ENCODE assay signal across 22 cellular contexts in genomic region chr3:34419801-34420200, GRCh38.
DNase-seq lines count a peak whose midpoint lies in the region; ATAC-seq, FAIRE-seq and TF ChIP-seq lines count a peak whose summit lies in the region.
"Had no signal": no experiment of that assay in that cellular context is flagged by ENCODE, and none has a peak within 500 bp of the region (broad histone marks: within the 10 kb centered on the region; RNA-seq: fewer than 3 reads in every experiment).

No MANE protein-coding gene starts in this region.

- H3K36me3 ChIP-seq in GM23338 (ENCODE audit: insufficient read depth) (no peaks in the 10 kb centered on the region), left lung (no peaks in the 10 kb centered on the region), pancreas (no peaks in the 10 kb centered on the region)
- H3K36me3 ChIP-seq: heart left ventricle, tibial artery had no signal

- no peaks in the 10 kb centered on the region for H3K36me3 Mint-ChIP-seq in GM23338 (ENCODE audit: low read depth)
- no peaks in the 10 kb centered on the region for H3K36me3 Mint-ChIP-seq in activated naive CD8-positive, alpha-beta T cell treated with anti-CD3 and anti-CD28 coated beads, Interleukin-2, amount 50 U/mL, for 24 hours (ENCODE audit: low read depth)
- no peaks in the 10 kb centered on the region for H3K36me3 Mint-ChIP-seq in activated T-cell treated with anti-CD3 and anti-CD28 coated beads, Interleukin-2, amount 50 U/mL, for 72 hours (ENCODE audit: insufficient read depth in 2 of 2)
- H3K36me3 Mint-ChIP-seq: brain had no signal

- no peaks in the 10 kb centered on the region for H3K9me3 Mint-ChIP-seq in GM23338
- no peaks in the 10 kb centered on the region for H3K9me3 Mint-ChIP-seq in activated naive CD8-positive, alpha-beta T cell treated with anti-CD3 and anti-CD28 coated beads, Interleukin-2, amount 50 U/mL, for 24 hours
- H3K9me3 Mint-ChIP-seq in activated T-cell treated with anti-CD3 and anti-CD28 coated beads, Interleukin-2, amount 50 U/mL, for 72 hours: peaks cover 0 to 2% of the 10 kb centered on the region in 2 donors
- H3K9me3 Mint-ChIP-seq: activated naive CD4-positive, alpha-beta T cell treated with anti-CD3 and anti-CD28 coated beads for 36 hours had no signal

- H3K27ac Mint-ChIP-seq in GM23338: no peak overlapping the region
- no peak overlapping the region for H3K27ac Mint-ChIP-seq in activated naive CD8-positive, alpha-beta T cell treated with anti-CD3 and anti-CD28 coated beads, Interleukin-2, amount 50 U/mL, for 24 hours
- H3K27ac Mint-ChIP-seq in activated T-cell treated with anti-CD3 and anti-CD28 coated beads, Interleukin-2, amount 50 U/mL, for 72 hours: no peak overlapping the region
- H3K27ac Mint-ChIP-seq: activated CD4-positive, alpha-beta T cell treated with anti-CD3 and anti-CD28 coated beads, Interleukin-2, amount 10 ng/mL, durations not matched to agents 24 days and 14 days; activated naive CD4-positive, alpha-beta T cell treated with anti-CD3 and anti-CD28 coated beads for 36 hours; B cell; brain; HFFc6 had no signal

- H3K9me3 ChIP-seq in left lung (no peaks in the 10 kb centered on the region), pancreas (no peaks in the 10 kb centered on the region)
- H3K9me3 ChIP-seq: heart left ventricle, tibial artery had no signal

- whole genome bisulfite sequencing in pancreas, 2 donors: 58 to 88% methylated on average over 1 of the region's 1 CpG

- H3K27me3 Mint-ChIP-seq in GM23338 (ENCODE audit: insufficient read depth, low read depth, poor library complexity): no peaks in the 10 kb centered on the region
- H3K27me3 Mint-ChIP-seq in activated naive CD8-positive, alpha-beta T cell treated with anti-CD3 and anti-CD28 coated beads, Interleukin-2, amount 50 U/mL, for 24 hours: no peaks in the 10 kb centered on the region
- H3K27me3 Mint-ChIP-seq in activated T-cell treated with anti-CD3 and anti-CD28 coated beads, Interleukin-2, amount 50 U/mL, for 72 hours (ENCODE audit: low read depth): peaks cover 10% of the 10 kb centered on the region
- H3K27me3 Mint-ChIP-seq: activated CD4-positive, alpha-beta T cell treated with anti-CD3 and anti-CD28 coated beads, Interleukin-2, amount 10 ng/mL, durations not matched to agents 24 days and 14 days; B cell; brain had no signal

- no peaks in the 10 kb centered on the region for H4K20me1 ChIP-seq in GM23338 (replicated peaks; ENCODE audit: insufficient read depth)

- H3K79me2 ChIP-seq in GM23338 (replicated peaks; ENCODE audit: insufficient read depth): no peaks in the 10 kb centered on the region
- H3K79me2 ChIP-seq: parathyroid adenoma had no signal

- peaks cover 9% of the 10 kb centered on the region for H3K4me1 Mint-ChIP-seq in GM23338
- no peaks in the 10 kb centered on the region for H3K4me1 Mint-ChIP-seq in activated naive CD8-positive, alpha-beta T cell treated with anti-CD3 and anti-CD28 coated beads, Interleukin-2, amount 50 U/mL, for 24 hours
- H3K4me1 Mint-ChIP-seq in activated T-cell treated with anti-CD3 and anti-CD28 coated beads, Interleukin-2, amount 50 U/mL, for 72 hours (ENCODE audit: low read depth): no peaks in the 10 kb centered on the region
- H3K4me1 Mint-ChIP-seq: activated CD4-positive, alpha-beta T cell treated with anti-CD3 and anti-CD28 coated beads, Interleukin-2, amount 10 ng/mL, durations not matched to agents 24 days and 14 days; B cell; brain had no signal

- H3K4me3 Mint-ChIP-seq in GM23338: no peak overlapping the region
- H3K4me3 Mint-ChIP-seq in activated naive CD8-positive, alpha-beta T cell treated with anti-CD3 and anti-CD28 coated beads, Interleukin-2, amount 50 U/mL, for 24 hours: no peak overlapping the region
- no peak overlapping the region for H3K4me3 Mint-ChIP-seq in activated T-cell treated with anti-CD3 and anti-CD28 coated beads, Interleukin-2, amount 50 U/mL, for 72 hours
- H3K4me3 Mint-ChIP-seq: activated CD4-positive, alpha-beta T cell treated with anti-CD3 and anti-CD28 coated beads, Interleukin-2, amount 10 ng/mL, durations not matched to agents 24 days and 14 days; activated naive CD4-positive, alpha-beta T cell treated with anti-CD3 and anti-CD28 coated beads for 36 hours; B cell; HFFc6 had no signal

- no peak for FAIRE-seq in pancreas (lab: Jason Lieb, UNC)
- FAIRE-seq: small intestine had no signal

- 0 out of 2 replicates have a peak, but pooled peaks cover 3% of the 10 kb centered on the region for H3K9me2 ChIP-seq in GM23338 (ENCODE audit: insufficient read depth)

- H2AFZ ChIP-seq in GM23338: no peak overlapping the region
- H2AFZ ChIP-seq: parathyroid adenoma had no signal

- intact Hi-C loops in left lung (cut with DNase I) (no loop called here), pancreas (cut with DNase I) (no loop called here)

- DNase-seq in GM23338 (ENCODE audit: low spot score) (peak; percentile 57), Kasumi-1 (lab: John Stamatoyannopoulos, UW) (peak; percentile 31 to 39), astrocyte of the hippocampus (ENCODE audit: low read depth, low spot score) (peak; percentile 50), left lung (no peak), pancreas (no peak), NCI-H82 (lab: John Stamatoyannopoulos, UW) (no peak)
- DNase-seq in activated naive CD8-positive, alpha-beta T cell treated with anti-CD3 and anti-CD28 coated beads, Interleukin-2, amount 50 U/mL, for 24 hours: no peak
- DNase-seq in activated T-cell treated with anti-CD3 and anti-CD28 coated beads, Interleukin-2, amount 50 U/mL, for 72 hours: no peak
- DNase-seq: activated CD4-positive, alpha-beta T cell treated with anti-CD3 and anti-CD28 coated beads, Interleukin-2, amount 10 ng/mL, durations not matched to agents 24 days and 14 days; activated naive CD4-positive, alpha-beta T cell treated with anti-CD3 and anti-CD28 coated beads for 36 hours; heart left ventricle; HFFc6; IMR-90; kidney glomerular epithelial cell; NCI-H1436 treated with DMSO at 0.1 percent for 48 hours; NCI-H226; SIG-M5; small intestine; tibial artery had no signal

- H3K27ac ChIP-seq in GM23338 (ENCODE audit: low read depth) (no peak overlapping the region), left lung (no peak overlapping the region), pancreas (no peak overlapping the region)
- H3K27ac ChIP-seq: heart left ventricle, parathyroid adenoma, tibial artery had no signal

- no peaks in the 10 kb centered on the region for H3K4me1 ChIP-seq in GM23338 (ENCODE audit: insufficient read depth)
- H3K4me1 ChIP-seq in left lung: no peaks in the 10 kb centered on the region
- no peaks in the 10 kb centered on the region for H3K4me1 ChIP-seq in pancreas
- H3K4me1 ChIP-seq: parathyroid adenoma, tibial artery had no signal

- H3F3A ChIP-seq in GM23338 (replicated peaks; ENCODE audit: low read depth): no peaks in the 10 kb centered on the region

- H3K4me3 ChIP-seq in GM23338: no peak overlapping the region
- no peak overlapping the region for H3K4me3 ChIP-seq in left lung
- H3K4me3 ChIP-seq in pancreas: no peak overlapping the region
- H3K4me3 ChIP-seq: heart left ventricle, tibial artery had no signal

- H3K27me3 ChIP-seq in GM23338 (ENCODE audit: insufficient read depth): no peaks in the 10 kb centered on the region
- H3K27me3 ChIP-seq in left lung: no peaks in the 10 kb centered on the region
- no peaks in the 10 kb centered on the region for H3K27me3 ChIP-seq in pancreas
- H3K27me3 ChIP-seq: heart left ventricle, tibial artery had no signal

- H3K4me2 ChIP-seq in GM23338: no peak overlapping the region

- TF ChIP-seq CTCF in GM23338 (conservative IDR thresholded peaks at IDR 0.05; ENCODE audit: low read depth in 2 of 2): no peak
- no peak for TF ChIP-seq CTCF in left lung (IDR thresholded peaks at IDR 0.05)
- TF ChIP-seq CTCF in pancreas (IDR thresholded peaks at IDR 0.05): no peak

- ATAC-seq in GM23338 (peak; percentile 62), left lung (peak; percentile 31), pancreas (no peak)
- no peak for ATAC-seq in activated naive CD8-positive, alpha-beta T cell treated with anti-CD3 and anti-CD28 coated beads, Interleukin-2, amount 50 U/mL, for 24 hours
- ATAC-seq in activated T-cell treated with anti-CD3 and anti-CD28 coated beads, Interleukin-2, amount 50 U/mL, for 72 hours (replicated peaks in 1 of 2): no peak
- ATAC-seq: heart left ventricle had no signal

TF ChIP-seq in GM23338, 12 proteins besides CTCF, POLR2A, EP300 and RAD21:
- TF ChIP-seq, protein P1, sequence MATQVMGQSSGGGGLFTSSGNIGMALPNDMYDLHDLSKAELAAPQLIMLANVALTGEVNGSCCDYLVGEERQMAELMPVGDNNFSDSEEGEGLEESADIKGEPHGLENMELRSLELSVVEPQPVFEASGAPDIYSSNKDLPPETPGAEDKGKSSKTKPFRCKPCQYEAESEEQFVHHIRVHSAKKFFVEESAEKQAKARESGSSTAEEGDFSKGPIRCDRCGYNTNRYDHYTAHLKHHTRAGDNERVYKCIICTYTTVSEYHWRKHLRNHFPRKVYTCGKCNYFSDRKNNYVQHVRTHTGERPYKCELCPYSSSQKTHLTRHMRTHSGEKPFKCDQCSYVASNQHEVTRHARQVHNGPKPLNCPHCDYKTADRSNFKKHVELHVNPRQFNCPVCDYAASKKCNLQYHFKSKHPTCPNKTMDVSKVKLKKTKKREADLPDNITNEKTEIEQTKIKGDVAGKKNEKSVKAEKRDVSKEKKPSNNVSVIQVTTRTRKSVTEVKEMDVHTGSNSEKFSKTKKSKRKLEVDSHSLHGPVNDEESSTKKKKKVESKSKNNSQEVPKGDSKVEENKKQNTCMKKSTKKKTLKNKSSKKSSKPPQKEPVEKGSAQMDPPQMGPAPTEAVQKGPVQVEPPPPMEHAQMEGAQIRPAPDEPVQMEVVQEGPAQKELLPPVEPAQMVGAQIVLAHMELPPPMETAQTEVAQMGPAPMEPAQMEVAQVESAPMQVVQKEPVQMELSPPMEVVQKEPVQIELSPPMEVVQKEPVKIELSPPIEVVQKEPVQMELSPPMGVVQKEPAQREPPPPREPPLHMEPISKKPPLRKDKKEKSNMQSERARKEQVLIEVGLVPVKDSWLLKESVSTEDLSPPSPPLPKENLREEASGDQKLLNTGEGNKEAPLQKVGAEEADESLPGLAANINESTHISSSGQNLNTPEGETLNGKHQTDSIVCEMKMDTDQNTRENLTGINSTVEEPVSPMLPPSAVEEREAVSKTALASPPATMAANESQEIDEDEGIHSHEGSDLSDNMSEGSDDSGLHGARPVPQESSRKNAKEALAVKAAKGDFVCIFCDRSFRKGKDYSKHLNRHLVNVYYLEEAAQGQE (IDR thresholded peaks at IDR 0.05; ENCODE audit: unreplicated experiment): peak; percentile 87
- TF ChIP-seq JUNB (IDR thresholded peaks at IDR 0.05; ENCODE audit: unreplicated experiment): no peak

Comparison
In these comparisons a context has a peak if more than half of its experiments do, and no peak if none do; other contexts are left out.
1. ATAC-seq: peak in GM23338 (single experiment) and left lung (single experiment); none in pancreas (0 of 4), activated naive CD8-positive, alpha-beta T cell treated with anti-CD3 and anti-CD28 coated beads, Interleukin-2, amount 50 U/mL, for 24 hours (single experiment) and activated T-cell treated with anti-CD3 and anti-CD28 coated beads, Interleukin-2, amount 50 U/mL, for 72 hours (0 of 2).
2. DNase-seq: peak in GM23338 (single experiment), Kasumi-1 (2 of 2) and astrocyte of the hippocampus (single experiment); none in left lung (0 of 2), pancreas (0 of 6), NCI-H82 (single experiment), activated naive CD8-positive, alpha-beta T cell treated with anti-CD3 and anti-CD28 coated beads, Interleukin-2, amount 50 U/mL, for 24 hours (single experiment) and activated T-cell treated with anti-CD3 and anti-CD28 coated beads, Interleukin-2, amount 50 U/mL, for 72 hours (0 of 2).